In genomic region chr17:16444258-16444886, GRCh38 we compare ENCODE assay signal across 11 cellular contexts. TPM values are rescaled to one million over a fixed set of nuclear protein-coding genes. Genes with fewer than 3 reads are reported as not detected.
DNase-seq lines count a peak whose midpoint lies in the region; TF ChIP-seq lines count a peak whose summit lies in the region.
"Had no signal": no experiment of that assay in that cellular context is flagged by ENCODE, and none has a peak within 500 bp of the region (broad histone marks: within the 10 kb centered on the region; RNA-seq: fewer than 3 reads in every experiment).

No MANE protein-coding gene starts in this region.

- H3K4me3 ChIP-seq in H7 (ENCODE audit: insufficient read depth, low read depth, low read length): no peak overlapping the region
- H3K4me3 ChIP-seq in SK-N-MC: no peak overlapping the region
- no peak overlapping the region for H3K4me3 ChIP-seq in suprapubic skin
- no peak overlapping the region for H3K4me3 ChIP-seq in ovary
- H3K4me3 ChIP-seq: lower lobe of right lung had no signal

- H3K27me3 ChIP-seq in H7 (ENCODE audit: control insufficient read depth, insufficient read depth, low read length): no peaks in the 10 kb centered on the region
- H3K27me3 ChIP-seq in suprapubic skin: no peaks in the 10 kb centered on the region
- no peaks in the 10 kb centered on the region for H3K27me3 ChIP-seq in ovary

- peak; percentile 62 for DNase-seq in D341Med (ENCODE audit: low spot score)
- peak; percentile 71 for DNase-seq in H7
- no peak for DNase-seq in SK-N-MC (ENCODE audit: low read depth, low spot score)
- peak; percentile 46 for DNase-seq in kidney tubule cell (ENCODE audit: low spot score)
- DNase-seq in suprapubic skin (ENCODE audit: low spot score in 2 of 2): no peak
- no peak for DNase-seq in NOMO-1 treated with dmso at 0.1 percent for 144 hours (lab: John Stamatoyannopoulos, UW; ENCODE audit: unreplicated experiment)
- DNase-seq in ovary: no peak
- no peak for DNase-seq in iPS-NIHi11 (ENCODE audit: low spot score)
- DNase-seq: activated naive CD4-positive, alpha-beta T cell treated with anti-CD3 and anti-CD28 coated beads, Interleukin-2, amount 10 ng/mL, durations not matched to agents 7 days and 5 days; lower lobe of right lung; trophoblast cell had no signal

- TF ChIP-seq EP300 in suprapubic skin (IDR thresholded peaks at IDR 0.05) (no peak), ovary (IDR thresholded peaks at IDR 0.05) (no peak)

- H3K9me3 ChIP-seq in SK-N-MC (ENCODE audit: low read depth, low read length) (no peaks in the 10 kb centered on the region), suprapubic skin (no peaks in the 10 kb centered on the region), ovary (no peaks in the 10 kb centered on the region)
- H3K9me3 ChIP-seq: lower lobe of right lung had no signal

- TF ChIP-seq CTCF in suprapubic skin (IDR thresholded peaks at IDR 0.05) (no peak), ovary (IDR thresholded peaks at IDR 0.05) (no peak)

- H3K36me3 ChIP-seq in H7 (replicated peaks; ENCODE audit: control insufficient read depth, insufficient read depth, low read length) (peaks cover 48% of the 10 kb centered on the region), SK-N-MC (ENCODE audit: insufficient read depth, low read length) (peaks cover 87% of the 10 kb centered on the region), suprapubic skin (peaks cover 72% of the 10 kb centered on the region), ovary (no peaks in the 10 kb centered on the region)

- H3K27ac ChIP-seq in SK-N-MC (peak overlapping the region; percentile 91), suprapubic skin (no peak overlapping the region), ovary (peak overlapping the region in 1 of 2 donors; percentile 52)
- H3K27ac ChIP-seq: lower lobe of right lung had no signal

- H3K4me1 ChIP-seq in suprapubic skin (peaks cover 43% of the 10 kb centered on the region), ovary (ENCODE audit: insufficient read depth) (peaks cover 15% of the 10 kb centered on the region)

- intact Hi-C loops in ovary (cut with DNase I): no loop called here

- no peak overlapping the region for H3K9ac ChIP-seq in SK-N-MC (ENCODE audit: insufficient read length)

- no peak for TF ChIP-seq POLR2A in suprapubic skin (IDR thresholded peaks at IDR 0.05)
- no peak for TF ChIP-seq POLR2A in ovary (IDR thresholded peaks at IDR 0.05)

- 91% methylated on average over 6 of the region's 6 CpGs for WGBS in suprapubic skin
- WGBS in ovary, 3 donors: 82 to 91% (median 86%) methylated on average over 6 of the region's 6 CpGs

RNA-seq across cellular contexts. Expression of gene TRPV2, which starts 29.0 kb away (rescaled TPM):
- 1.8 and 5.5 TPM in 2 replicates for total RNA-seq in H7 (2014; rRNA removed; shearing (Covaris generic))
- total RNA-seq in suprapubic skin: 10 to 100 TPM in 1 of 4 donors, 1 to 10 TPM in 3; 3.0 to 13.9 (median 7.9) TPM
- total RNA-seq in ovary: 10 to 100 TPM in 5 of 7 donors, 1 to 10 TPM in 2; 8.7 to 40.4 (median 13.0) TPM
- polyA plus RNA-seq in ovary: 10 to 100 TPM; 11.5 to 13.1 TPM

RNA-seq across cellular contexts. Expression of gene LRRC75A, which starts 47.6 kb away (rescaled TPM):
- total RNA-seq in H7 (2014; rRNA removed; shearing (Covaris generic)): 3.3 and 5.9 TPM in 2 replicates
- total RNA-seq in suprapubic skin (under 1 TPM; 0.64 to 0.99 (median 0.90) TPM), ovary (1 to 10 TPM; 1.0 to 8.1 (median 4.1) TPM)
- 10 to 100 TPM in 1 of 2 donors, 1 to 10 TPM in 1; 2.2 to 12.5 TPM for polyA plus RNA-seq in ovary

Comparison
In these comparisons a context has a peak if more than half of its experiments do, and no peak if none do; other contexts are left out.
1. DNase-seq: peak in D341Med (single experiment), H7 (single experiment) and kidney tubule cell (single experiment); none in SK-N-MC (single experiment), suprapubic skin (0 of 2), NOMO-1 treated with dmso at 0.1 percent for 144 hours (single experiment), ovary (0 of 5) and iPS-NIHi11 (single experiment).